15 cellular contexts compared by ENCODE assay signal in the genomic region with DNA sequence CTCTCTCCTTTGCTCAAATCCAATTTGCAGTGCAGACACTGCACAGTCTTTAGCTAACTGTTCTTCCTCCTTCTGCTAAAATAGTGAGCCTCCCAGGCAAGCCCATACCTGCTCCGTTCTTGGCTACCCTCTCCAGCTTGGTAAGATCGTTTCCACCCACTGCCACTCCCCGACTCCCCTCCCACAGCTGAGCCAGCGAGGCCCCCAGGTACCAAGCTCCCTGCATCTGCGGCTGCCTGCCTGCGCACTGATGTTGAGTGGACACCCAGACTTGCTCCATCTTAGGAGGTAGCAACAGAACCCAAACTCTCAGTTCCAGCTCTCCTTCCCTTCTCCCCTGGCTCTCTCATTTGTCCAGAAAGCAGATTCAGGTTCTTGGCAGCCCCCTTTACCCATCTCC.
"Had no signal": no experiment of that assay in that cellular context is flagged by ENCODE, and none has a peak within 500 bp of the region (broad histone marks: within the 10 kb centered on the region; RNA-seq: fewer than 3 reads in every experiment).

No MANE protein-coding gene starts in this region.

- H2AFZ ChIP-seq: parathyroid adenoma had no signal

- H3K27me3 ChIP-seq: dorsolateral prefrontal cortex, vagina had no signal

- DNase-seq: activated CD4-positive, alpha-beta memory T cell treated with anti-CD3 and anti-CD28 coated beads for 36 hours; activated CD4-positive, alpha-beta T cell treated with anti-CD3 and anti-CD28 coated beads for 36 hours; activated naive CD8-positive, alpha-beta T cell treated with anti-CD3 and anti-CD28 coated beads for 36 hours; activated T-cell treated with anti-CD3 and anti-CD28 coated beads, Interleukin-2, amount 50 U/mL, for 48 hours; amygdala; brain microvascular endothelial cell; kidney; midbrain; retina; stimulated activated naive CD4-positive, alpha-beta T cell; T-helper 17 cell had no signal

- H3K27ac ChIP-seq: brain microvascular endothelial cell, parathyroid adenoma, vagina had no signal

- H3K9me3 ChIP-seq: tibial artery, vagina had no signal

- H3K9ac ChIP-seq: parathyroid adenoma had no signal

- ATAC-seq: activated CD4-positive, alpha-beta T cell treated with anti-CD3 and anti-CD28 coated beads for 36 hours; T-helper 17 cell had no signal

- FAIRE-seq: kidney had no signal

- H3K79me2 ChIP-seq: parathyroid adenoma had no signal

- H3K4me3 ChIP-seq: dorsolateral prefrontal cortex, tibial artery, vagina had no signal

- H3K36me3 ChIP-seq: brain microvascular endothelial cell, tibial artery, vagina had no signal
